ENCODE assay signal across 1 cellular context in genomic region chr20:64081620-64081964, GRCh38.
TF ChIP-seq lines count a peak whose summit lies in the region.

No MANE protein-coding gene starts in this region.

TF ChIP-seq in WTC11, 78 proteins besides CTCF, POLR2A, EP300 and RAD21:
- TF ChIP-seq ETV6 (CRISPR knock-in tag; IDR thresholded peaks at IDR 0.05), result no peak
- TF ChIP-seq ZNF219 (CRISPR knock-in tag; IDR thresholded peaks at IDR 0.05; ENCODE audit: borderline replicate concordance), result no peak
- no peak for TF ChIP-seq ZNF425 (CRISPR knock-in tag; conservative IDR thresholded peaks at IDR 0.05)
- TF ChIP-seq PREB (CRISPR knock-in tag; IDR thresholded peaks at IDR 0.05; ENCODE audit: borderline replicate concordance), result no peak
- no peak for TF ChIP-seq ESRRA (CRISPR knock-in tag; IDR thresholded peaks at IDR 0.05; ENCODE audit: borderline replicate concordance)
- no peak for TF ChIP-seq ZBTB43 (CRISPR knock-in tag; IDR thresholded peaks at IDR 0.05)
- TF ChIP-seq, protein P1, sequence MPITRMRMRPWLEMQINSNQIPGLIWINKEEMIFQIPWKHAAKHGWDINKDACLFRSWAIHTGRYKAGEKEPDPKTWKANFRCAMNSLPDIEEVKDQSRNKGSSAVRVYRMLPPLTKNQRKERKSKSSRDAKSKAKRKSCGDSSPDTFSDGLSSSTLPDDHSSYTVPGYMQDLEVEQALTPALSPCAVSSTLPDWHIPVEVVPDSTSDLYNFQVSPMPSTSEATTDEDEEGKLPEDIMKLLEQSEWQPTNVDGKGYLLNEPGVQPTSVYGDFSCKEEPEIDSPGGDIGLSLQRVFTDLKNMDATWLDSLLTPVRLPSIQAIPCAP (CRISPR knock-in tag; IDR thresholded peaks at IDR 0.05), result no peak
- TF ChIP-seq, protein P2, sequence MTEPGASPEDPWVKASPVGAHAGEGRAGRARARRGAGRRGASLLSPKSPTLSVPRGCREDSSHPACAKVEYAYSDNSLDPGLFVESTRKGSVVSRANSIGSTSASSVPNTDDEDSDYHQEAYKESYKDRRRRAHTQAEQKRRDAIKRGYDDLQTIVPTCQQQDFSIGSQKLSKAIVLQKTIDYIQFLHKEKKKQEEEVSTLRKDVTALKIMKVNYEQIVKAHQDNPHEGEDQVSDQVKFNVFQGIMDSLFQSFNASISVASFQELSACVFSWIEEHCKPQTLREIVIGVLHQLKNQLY (CRISPR knock-in tag; IDR thresholded peaks at IDR 0.05), result no peak
- no peak for TF ChIP-seq ELF4 (CRISPR knock-in tag; IDR thresholded peaks at IDR 0.05; ENCODE audit: low read depth)
- no peak for TF ChIP-seq NFE2L1 (CRISPR knock-in tag; IDR thresholded peaks at IDR 0.05)
- no peak for TF ChIP-seq TP53 (CRISPR knock-in tag; IDR thresholded peaks at IDR 0.05)
- TF ChIP-seq, protein P3, sequence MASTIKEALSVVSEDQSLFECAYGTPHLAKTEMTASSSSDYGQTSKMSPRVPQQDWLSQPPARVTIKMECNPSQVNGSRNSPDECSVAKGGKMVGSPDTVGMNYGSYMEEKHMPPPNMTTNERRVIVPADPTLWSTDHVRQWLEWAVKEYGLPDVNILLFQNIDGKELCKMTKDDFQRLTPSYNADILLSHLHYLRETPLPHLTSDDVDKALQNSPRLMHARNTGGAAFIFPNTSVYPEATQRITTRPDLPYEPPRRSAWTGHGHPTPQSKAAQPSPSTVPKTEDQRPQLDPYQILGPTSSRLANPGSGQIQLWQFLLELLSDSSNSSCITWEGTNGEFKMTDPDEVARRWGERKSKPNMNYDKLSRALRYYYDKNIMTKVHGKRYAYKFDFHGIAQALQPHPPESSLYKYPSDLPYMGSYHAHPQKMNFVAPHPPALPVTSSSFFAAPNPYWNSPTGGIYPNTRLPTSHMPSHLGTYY (CRISPR knock-in tag; IDR thresholded peaks at IDR 0.05), result no peak
- no peak for TF ChIP-seq KAT7 (CRISPR knock-in tag; IDR thresholded peaks at IDR 0.05; ENCODE audit: borderline replicate concordance)
- no peak for TF ChIP-seq MAX (CRISPR knock-in tag; IDR thresholded peaks at IDR 0.05)
- no peak for TF ChIP-seq FOXJ3 (CRISPR knock-in tag; IDR thresholded peaks at IDR 0.05; ENCODE audit: borderline replicate concordance)
- no peak for TF ChIP-seq ZNF138 (CRISPR knock-in tag; conservative IDR thresholded peaks at IDR 0.05)
- TF ChIP-seq MXD4 (CRISPR knock-in tag; IDR thresholded peaks at IDR 0.05; ENCODE audit: borderline replicate concordance), result no peak
- TF ChIP-seq ZNF512 (CRISPR knock-in tag; IDR thresholded peaks at IDR 0.05; ENCODE audit: borderline replicate concordance), result no peak
- TF ChIP-seq, protein P4, sequence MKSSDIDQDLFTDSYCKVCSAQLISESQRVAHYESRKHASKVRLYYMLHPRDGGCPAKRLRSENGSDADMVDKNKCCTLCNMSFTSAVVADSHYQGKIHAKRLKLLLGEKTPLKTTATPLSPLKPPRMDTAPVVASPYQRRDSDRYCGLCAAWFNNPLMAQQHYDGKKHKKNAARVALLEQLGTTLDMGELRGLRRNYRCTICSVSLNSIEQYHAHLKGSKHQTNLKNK (CRISPR knock-in tag; IDR thresholded peaks at IDR 0.05), result no peak
TF ChIP-seq in WTC11: peak in this region for 0.
